Comparison of ENCODE assay signal across 8 cellular contexts in genomic region chr18:48410095-48410920, GRCh38. TPM values are rescaled to one million over a fixed set of nuclear protein-coding genes. Genes with fewer than 3 reads are reported as not detected.
A peak's percentile ranks its signal among the peaks of the same experiment; 100 is the strongest.
DNase-seq lines count a peak whose midpoint lies in the region.

No MANE protein-coding gene starts in this region.

- H3K4me3 ChIP-seq in SJCRH30, result peak overlapping the region; percentile 64

- no peak overlapping the region for H3K27ac ChIP-seq in SJCRH30

- DNase-seq in DMS79 (lab: John Stamatoyannopoulos, UW) (peak; percentile 76), GOT3 (lab: John Stamatoyannopoulos, UW) (peak; percentile 46), Kasumi-1 (lab: John Stamatoyannopoulos, UW) (peak; percentile 65 to 66), SJCRH30 (peak; percentile 82 to 83), glomerular visceral epithelial cell (ENCODE audit: extremely low spot score) (peak; percentile 82), non-pigmented ciliary epithelial cell (ENCODE audit: low read depth) (peak; percentile 27), superior temporal gyrus (ENCODE audit: extremely low spot score) (peak; percentile 88)
- peak; percentile 64 for DNase-seq in activated naive CD4-positive, alpha-beta T cell treated with anti-CD3 and anti-CD28 coated beads, Interleukin-2, amount 50 U/mL, for 16 hours

- no peaks in the 10 kb centered on the region for H3K36me3 ChIP-seq in SJCRH30

- H3K9me3 ChIP-seq in SJCRH30 (replicated peaks), result no peaks in the 10 kb centered on the region

- H3K4me1 ChIP-seq in SJCRH30, result no peaks in the 10 kb centered on the region

- H3K27me3 ChIP-seq in SJCRH30, result no peaks in the 10 kb centered on the region

RNA-seq across cellular contexts. Expression of gene ZBTB7C, which starts 1.1 kb away (rescaled TPM):
- 0.03 TPM in 1 of 2 replicates, not detected in the other for total RNA-seq in SJCRH30 (2014; rRNA removed; shearing (Covaris generic))

Comparison
In these comparisons a context has a peak if more than half of its experiments do, and no peak if none do; other contexts are left out.
1. DNase-seq: peak in every context shown above with its lines; median percentile 88 in superior temporal gyrus; 82 in SJCRH30; 82 in glomerular visceral epithelial cell; 76 in DMS79; 66 in Kasumi-1; 64 in activated naive CD4-positive, alpha-beta T cell treated with anti-CD3 and anti-CD28 coated beads, Interleukin-2, amount 50 U/mL, for 16 hours; 46 in GOT3; 27 in non-pigmented ciliary epithelial cell.